ENCODE assay signal across 1 cellular context in the genomic region with DNA sequence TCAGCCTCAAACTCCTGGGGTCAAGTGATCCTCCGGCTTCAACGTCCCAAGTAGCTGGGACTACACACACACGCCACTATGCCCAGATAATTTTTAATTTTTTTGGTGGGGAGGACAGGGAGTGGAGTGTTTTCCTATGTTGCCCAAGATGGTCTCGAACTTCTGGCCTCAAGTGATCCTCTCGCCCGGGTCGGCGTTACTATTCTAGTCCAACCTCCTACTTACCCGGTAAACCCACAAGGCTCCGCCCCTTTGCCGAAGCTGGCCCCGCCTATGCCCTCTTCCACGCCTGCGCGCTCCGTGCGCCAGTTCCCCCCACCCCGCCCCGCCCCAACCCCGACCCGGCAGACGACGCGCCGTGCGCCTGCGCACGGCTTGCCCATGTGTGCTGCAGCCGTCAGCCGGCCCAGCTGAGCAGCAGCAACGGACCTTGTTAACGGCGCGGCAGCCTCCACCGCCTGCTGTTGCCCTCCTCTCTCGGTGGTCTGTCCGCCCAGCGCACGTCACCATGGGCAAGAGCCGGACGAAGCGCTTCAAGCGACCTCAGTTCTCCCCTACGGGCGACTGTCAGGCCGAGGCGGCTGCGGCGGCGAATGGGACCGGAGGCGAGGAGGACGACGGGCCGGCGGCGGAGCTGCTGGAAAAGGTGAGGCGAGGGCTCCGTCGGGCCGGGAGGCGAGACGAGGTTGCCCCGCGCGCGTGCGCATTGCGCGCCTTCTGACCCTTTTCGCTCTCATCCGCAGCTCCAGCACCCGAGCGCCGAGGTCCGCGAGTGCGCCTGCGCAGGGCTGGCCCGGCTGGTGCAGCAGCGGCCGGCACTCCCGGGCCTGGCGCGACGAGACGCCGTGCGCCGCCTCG.
TF ChIP-seq lines count a peak whose summit lies in the region.

TSS of gene HEATR3 (plus strand) at position 347 of the 858 bp plus-strand sequence. CDS start at position 509, 162 bp downstream.

TF ChIP-seq in HepG2, 621 proteins besides CTCF, POLR2A, EP300 and RAD21 (continued from another document and continues in another):
- TF ChIP-seq KDM1A (CRISPR knock-in tag; IDR thresholded peaks at IDR 0.05) (peak; percentile 94), HDAC1 (CRISPR knock-in tag; IDR thresholded peaks at IDR 0.05) (peak; percentile 94), KDM5A (IDR thresholded peaks at IDR 0.05; ENCODE audit: borderline replicate concordance, low read length) (peak; percentile 35; the same call in 1 of the 2 replicates), ERF (CRISPR knock-in tag; IDR thresholded peaks at IDR 0.05) (peak; percentile 83), TSC22D2 (CRISPR knock-in tag; IDR thresholded peaks at IDR 0.05; ENCODE audit: borderline replicate concordance) (peak; percentile 84; the same call in 1 of the 2 replicates), ZNF143 (CRISPR knock-in tag; IDR thresholded peaks at IDR 0.05) (no peak; the same call in 1 of the 2 replicates), ZNF660 (CRISPR knock-in tag; IDR thresholded peaks at IDR 0.05; ENCODE audit: borderline replicate concordance, low read depth) (no peak), ZSCAN9 (CRISPR knock-in tag; IDR thresholded peaks at IDR 0.05; ENCODE audit: borderline replicate concordance) (peak; percentile 35; the same call in 1 of the 2 replicates), ZNF790 (CRISPR knock-in tag; IDR thresholded peaks at IDR 0.05; ENCODE audit: borderline replicate concordance) (peak; percentile 7; the same call in 1 of the 2 replicates), SNAPC2 (CRISPR knock-in tag; IDR thresholded peaks at IDR 0.05) (no peak), ZNF33B (CRISPR knock-in tag; IDR thresholded peaks at IDR 0.05) (no peak; the same call in 1 of the 2 replicates), ZNF878 (CRISPR knock-in tag; IDR thresholded peaks at IDR 0.05) (no peak), RNF2 (conservative IDR thresholded peaks at IDR 0.05; ENCODE audit: low read depth) (peak; percentile 72), MED1 (CRISPR knock-in tag; IDR thresholded peaks at IDR 0.05) (peak; percentile 31), ZNF614 (CRISPR knock-in tag; IDR thresholded peaks at IDR 0.05; ENCODE audit: borderline replicate concordance) (0 out of 2 replicates have a peak, but pooled peaks have one; percentile 85), ZBTB38 (CRISPR knock-in tag; IDR thresholded peaks at IDR 0.05) (peak; percentile 56; the same call in 1 of the 2 replicates), MBNL3 (CRISPR knock-in tag; conservative IDR thresholded peaks at IDR 0.05) (no peak), POGZ (CRISPR knock-in tag; IDR thresholded peaks at IDR 0.05) (peak; percentile 88), HIVEP1 (CRISPR knock-in tag; IDR thresholded peaks at IDR 0.05) (peak; percentile 79), PHF8 (CRISPR knock-in tag; IDR thresholded peaks at IDR 0.05) (peak; percentile 98), ZNF253 (CRISPR knock-in tag; IDR thresholded peaks at IDR 0.05; ENCODE audit: borderline replicate concordance) (peak; percentile 87; the same call in 1 of the 2 replicates), RBFOX2 (IDR thresholded peaks at IDR 0.05; ENCODE audit: low read depth, low read length) (peak; percentile 92), TOE1 (CRISPR knock-in tag; IDR thresholded peaks at IDR 0.05) (0 out of 2 replicates have a peak, but pooled peaks have one; percentile 1), WIZ (CRISPR knock-in tag; IDR thresholded peaks at IDR 0.05) (no peak), YEATS4 (CRISPR knock-in tag; IDR thresholded peaks at IDR 0.05; ENCODE audit: borderline replicate concordance) (peak; percentile 99), ZNF619 (CRISPR knock-in tag; IDR thresholded peaks at IDR 0.05) (peak; percentile 94), ZNF547 (CRISPR knock-in tag; IDR thresholded peaks at IDR 0.05) (peak; percentile 18; the same call in 1 of the 2 replicates), SOX5 (CRISPR knock-in tag; IDR thresholded peaks at IDR 0.05; ENCODE audit: borderline replicate concordance) (no peak; the same call in 1 of the 2 replicates), ZFP36L1 (CRISPR knock-in tag; IDR thresholded peaks at IDR 0.05) (peak; percentile 97), CENPX (CRISPR knock-in tag; IDR thresholded peaks at IDR 0.05) (no peak), ZNF672 (CRISPR knock-in tag; IDR thresholded peaks at IDR 0.05) (no peak), PAX8 (CRISPR knock-in tag; IDR thresholded peaks at IDR 0.05; ENCODE audit: borderline replicate concordance) (no peak), ZNF232 (CRISPR knock-in tag; IDR thresholded peaks at IDR 0.05; ENCODE audit: borderline replicate concordance) (no peak), ARID3A (IDR thresholded peaks at IDR 0.05; ENCODE audit: low read depth, low read length) (no peak), ZNF713 (CRISPR knock-in tag; IDR thresholded peaks at IDR 0.05) (peak; percentile 95), ZSCAN29 (CRISPR knock-in tag; conservative IDR thresholded peaks at IDR 0.05) (no peak), MLXIP (CRISPR knock-in tag; IDR thresholded peaks at IDR 0.05; ENCODE audit: borderline replicate concordance) (no peak), ZNF720 (CRISPR knock-in tag; IDR thresholded peaks at IDR 0.05) (0 out of 2 replicates have a peak, but pooled peaks have one; percentile 54), ZNF83 (CRISPR knock-in tag; IDR thresholded peaks at IDR 0.05; ENCODE audit: borderline replicate concordance) (peak; percentile 96), KLF9 (CRISPR knock-in tag; IDR thresholded peaks at IDR 0.05; ENCODE audit: low read depth) (no peak), ZNF549 (CRISPR knock-in tag; IDR thresholded peaks at IDR 0.05) (no peak), TBX3 (IDR thresholded peaks at IDR 0.05; ENCODE audit: borderline replicate concordance) (no peak), JUNB (CRISPR knock-in tag; IDR thresholded peaks at IDR 0.05; ENCODE audit: borderline replicate concordance) (no peak), ZMYM4 (CRISPR knock-in tag; IDR thresholded peaks at IDR 0.05) (peak; percentile 69)
- TF ChIP-seq, protein P1, sequence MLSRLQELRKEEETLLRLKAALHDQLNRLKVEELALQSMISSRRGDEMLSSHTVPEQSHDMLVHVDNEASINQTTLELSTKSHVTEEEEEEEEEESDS (CRISPR knock-in tag; IDR thresholded peaks at IDR 0.05; ENCODE audit: borderline replicate concordance): no peak
- TF ChIP-seq, protein P2, sequence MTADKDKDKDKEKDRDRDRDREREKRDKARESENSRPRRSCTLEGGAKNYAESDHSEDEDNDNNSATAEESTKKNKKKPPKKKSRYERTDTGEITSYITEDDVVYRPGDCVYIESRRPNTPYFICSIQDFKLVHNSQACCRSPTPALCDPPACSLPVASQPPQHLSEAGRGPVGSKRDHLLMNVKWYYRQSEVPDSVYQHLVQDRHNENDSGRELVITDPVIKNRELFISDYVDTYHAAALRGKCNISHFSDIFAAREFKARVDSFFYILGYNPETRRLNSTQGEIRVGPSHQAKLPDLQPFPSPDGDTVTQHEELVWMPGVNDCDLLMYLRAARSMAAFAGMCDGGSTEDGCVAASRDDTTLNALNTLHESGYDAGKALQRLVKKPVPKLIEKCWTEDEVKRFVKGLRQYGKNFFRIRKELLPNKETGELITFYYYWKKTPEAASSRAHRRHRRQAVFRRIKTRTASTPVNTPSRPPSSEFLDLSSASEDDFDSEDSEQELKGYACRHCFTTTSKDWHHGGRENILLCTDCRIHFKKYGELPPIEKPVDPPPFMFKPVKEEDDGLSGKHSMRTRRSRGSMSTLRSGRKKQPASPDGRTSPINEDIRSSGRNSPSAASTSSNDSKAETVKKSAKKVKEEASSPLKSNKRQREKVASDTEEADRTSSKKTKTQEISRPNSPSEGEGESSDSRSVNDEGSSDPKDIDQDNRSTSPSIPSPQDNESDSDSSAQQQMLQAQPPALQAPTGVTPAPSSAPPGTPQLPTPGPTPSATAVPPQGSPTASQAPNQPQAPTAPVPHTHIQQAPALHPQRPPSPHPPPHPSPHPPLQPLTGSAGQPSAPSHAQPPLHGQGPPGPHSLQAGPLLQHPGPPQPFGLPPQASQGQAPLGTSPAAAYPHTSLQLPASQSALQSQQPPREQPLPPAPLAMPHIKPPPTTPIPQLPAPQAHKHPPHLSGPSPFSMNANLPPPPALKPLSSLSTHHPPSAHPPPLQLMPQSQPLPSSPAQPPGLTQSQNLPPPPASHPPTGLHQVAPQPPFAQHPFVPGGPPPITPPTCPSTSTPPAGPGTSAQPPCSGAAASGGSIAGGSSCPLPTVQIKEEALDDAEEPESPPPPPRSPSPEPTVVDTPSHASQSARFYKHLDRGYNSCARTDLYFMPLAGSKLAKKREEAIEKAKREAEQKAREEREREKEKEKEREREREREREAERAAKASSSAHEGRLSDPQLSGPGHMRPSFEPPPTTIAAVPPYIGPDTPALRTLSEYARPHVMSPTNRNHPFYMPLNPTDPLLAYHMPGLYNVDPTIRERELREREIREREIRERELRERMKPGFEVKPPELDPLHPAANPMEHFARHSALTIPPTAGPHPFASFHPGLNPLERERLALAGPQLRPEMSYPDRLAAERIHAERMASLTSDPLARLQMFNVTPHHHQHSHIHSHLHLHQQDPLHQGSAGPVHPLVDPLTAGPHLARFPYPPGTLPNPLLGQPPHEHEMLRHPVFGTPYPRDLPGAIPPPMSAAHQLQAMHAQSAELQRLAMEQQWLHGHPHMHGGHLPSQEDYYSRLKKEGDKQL (CRISPR knock-in tag; IDR thresholded peaks at IDR 0.05; ENCODE audit: low read depth): no peak; the same call in 1 of the 2 replicates
- TF ChIP-seq, protein P3, sequence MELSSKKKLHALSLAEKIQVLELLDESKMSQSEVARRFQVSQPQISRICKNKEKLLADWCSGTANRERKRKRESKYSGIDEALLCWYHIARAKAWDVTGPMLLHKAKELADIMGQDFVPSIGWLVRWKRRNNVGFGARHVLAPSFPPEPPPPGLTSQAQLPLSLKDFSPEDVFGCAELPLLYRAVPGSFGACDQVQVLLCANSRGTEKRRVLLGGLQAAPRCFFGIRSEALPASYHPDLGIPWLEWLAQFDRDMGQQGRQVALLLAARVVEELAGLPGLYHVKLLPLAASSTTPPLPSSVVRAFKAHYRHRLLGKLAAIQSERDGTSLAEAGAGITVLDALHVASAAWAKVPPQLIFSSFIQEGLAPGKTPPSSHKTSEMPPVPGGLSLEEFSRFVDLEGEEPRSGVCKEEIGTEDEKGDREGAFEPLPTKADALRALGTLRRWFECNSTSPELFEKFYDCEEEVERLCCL (CRISPR knock-in tag; IDR thresholded peaks at IDR 0.05; ENCODE audit: borderline replicate concordance): no peak
- TF ChIP-seq, protein P4, sequence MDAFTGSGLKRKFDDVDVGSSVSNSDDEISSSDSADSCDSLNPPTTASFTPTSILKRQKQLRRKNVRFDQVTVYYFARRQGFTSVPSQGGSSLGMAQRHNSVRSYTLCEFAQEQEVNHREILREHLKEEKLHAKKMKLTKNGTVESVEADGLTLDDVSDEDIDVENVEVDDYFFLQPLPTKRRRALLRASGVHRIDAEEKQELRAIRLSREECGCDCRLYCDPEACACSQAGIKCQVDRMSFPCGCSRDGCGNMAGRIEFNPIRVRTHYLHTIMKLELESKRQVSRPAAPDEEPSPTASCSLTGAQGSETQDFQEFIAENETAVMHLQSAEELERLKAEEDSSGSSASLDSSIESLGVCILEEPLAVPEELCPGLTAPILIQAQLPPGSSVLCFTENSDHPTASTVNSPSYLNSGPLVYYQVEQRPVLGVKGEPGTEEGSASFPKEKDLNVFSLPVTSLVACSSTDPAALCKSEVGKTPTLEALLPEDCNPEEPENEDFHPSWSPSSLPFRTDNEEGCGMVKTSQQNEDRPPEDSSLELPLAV (CRISPR knock-in tag; conservative IDR thresholded peaks at IDR 0.05; ENCODE audit: low read depth): no peak
- TF ChIP-seq, protein P5, sequence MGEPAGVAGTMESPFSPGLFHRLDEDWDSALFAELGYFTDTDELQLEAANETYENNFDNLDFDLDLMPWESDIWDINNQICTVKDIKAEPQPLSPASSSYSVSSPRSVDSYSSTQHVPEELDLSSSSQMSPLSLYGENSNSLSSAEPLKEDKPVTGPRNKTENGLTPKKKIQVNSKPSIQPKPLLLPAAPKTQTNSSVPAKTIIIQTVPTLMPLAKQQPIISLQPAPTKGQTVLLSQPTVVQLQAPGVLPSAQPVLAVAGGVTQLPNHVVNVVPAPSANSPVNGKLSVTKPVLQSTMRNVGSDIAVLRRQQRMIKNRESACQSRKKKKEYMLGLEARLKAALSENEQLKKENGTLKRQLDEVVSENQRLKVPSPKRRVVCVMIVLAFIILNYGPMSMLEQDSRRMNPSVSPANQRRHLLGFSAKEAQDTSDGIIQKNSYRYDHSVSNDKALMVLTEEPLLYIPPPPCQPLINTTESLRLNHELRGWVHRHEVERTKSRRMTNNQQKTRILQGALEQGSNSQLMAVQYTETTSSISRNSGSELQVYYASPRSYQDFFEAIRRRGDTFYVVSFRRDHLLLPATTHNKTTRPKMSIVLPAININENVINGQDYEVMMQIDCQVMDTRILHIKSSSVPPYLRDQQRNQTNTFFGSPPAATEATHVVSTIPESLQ (CRISPR knock-in tag; conservative IDR thresholded peaks at IDR 0.05): peak; percentile 93; the same call in 1 of the 2 replicates
